Comparison of ENCODE assay signal across 9 cellular contexts in genomic region chr14:23070262-23071129, GRCh38. TPM values are rescaled to one million over a fixed set of nuclear protein-coding genes. Genes with fewer than 3 reads are reported as not detected.
DNase-seq lines count a peak whose midpoint lies in the region; ATAC-seq and TF ChIP-seq lines count a peak whose summit lies in the region.
"Had no signal": no experiment of that assay in that cellular context is flagged by ENCODE, and none has a peak within 500 bp of the region (broad histone marks: within the 10 kb centered on the region; RNA-seq: fewer than 3 reads in every experiment).

No MANE protein-coding gene starts in this region.

- H3K27me3 Mint-ChIP-seq in MCF 10A (ENCODE audit: insufficient read depth, unreplicated experiment), result no peaks in the 10 kb centered on the region

- H3K27ac ChIP-seq in 22Rv1 (peak overlapping the region; percentile 93), HL-60 (replicated peaks) (peak overlapping the region; percentile 73), mucosa of rectum (ENCODE audit: low read depth in 2 of 2, low read length in 2 of 2) (peak overlapping the region in 1 of 2 donors; percentile 49)

- H3K36me3 ChIP-seq in mucosa of rectum (ENCODE audit: control insufficient read depth in 2 of 2, insufficient read depth in 2 of 2, low read length in 2 of 2), result peaks cover 46 to 55% of the 10 kb centered on the region in 2 donors

- no peaks in the 10 kb centered on the region for H3K9me3 Mint-ChIP-seq in MCF 10A (ENCODE audit: unreplicated experiment)

- H3K27me3 ChIP-seq in HL-60 (ENCODE audit: insufficient read depth, poor library complexity, severe bottlenecking) (no peaks in the 10 kb centered on the region), mucosa of rectum (ENCODE audit: control insufficient read depth in 2 of 2, insufficient read depth in 2 of 2, low read length in 2 of 2) (no peaks in the 10 kb centered on the region)

- intact Hi-C loops in MCF 10A (cut with micrococcal nuclease), result no loop called here

- H3K4me1 Mint-ChIP-seq in MCF 10A (ENCODE audit: insufficient read depth, unreplicated experiment), result peaks cover 26% of the 10 kb centered on the region

- peak overlapping the region; percentile 73 to 79 for H3K9ac ChIP-seq in mucosa of rectum (ENCODE audit: low read depth in 1 of 2, low read length in 2 of 2)

- H3K4me3 ChIP-seq in HL-60 (replicated peaks; ENCODE audit: insufficient read depth, low read length) (peak overlapping the region; percentile 78), mucosa of rectum (ENCODE audit: low read length in 2 of 2) (peak overlapping the region; percentile 77 to 91)

- peak overlapping the region; percentile 85 for H3K4me3 Mint-ChIP-seq in MCF 10A (ENCODE audit: unreplicated experiment)

- peak overlapping the region; percentile 88 for H3K27ac Mint-ChIP-seq in MCF 10A (ENCODE audit: low read depth, unreplicated experiment)

- POLR2A ChIA-PET in MCF 10A (lab: Yijun Ruan, JAX), result interaction anchor here (0.6 to 3.2 kb wide), 23 partner anchors 8 to 305 kb away, joined by 3 to 66 read pairs (median 4); partner anchors contain the start of genes ACIN1, AJUBA, C14orf119 and HAUS4

- peaks cover 82% of the 10 kb centered on the region for H3K36me3 Mint-ChIP-seq in MCF 10A (ENCODE audit: insufficient read depth, unreplicated experiment)

- no peak for TF ChIP-seq CTCF in 22Rv1 (IDR thresholded peaks at IDR 0.05)
- TF ChIP-seq CTCF in HL-60 (IDR thresholded peaks at IDR 0.05; ENCODE audit: insufficient read depth, low read length), result no peak
- no peak for TF ChIP-seq CTCF in MCF 10A (IDR thresholded peaks at IDR 0.05; ENCODE audit: unreplicated experiment)

- H3K9me3 ChIP-seq in mucosa of rectum (ENCODE audit: control insufficient read depth in 2 of 2, low read length in 2 of 2), result no peaks in the 10 kb centered on the region

- no TSS peak for BruUV-seq in MCF 10A (replicated peaks; lab: Mats Ljungman, UMichigan)

- no peak for DNase-seq in HL-60 (ENCODE audit: low read depth in 1 of 2, low spot score in 1 of 2)
- DNase-seq in MCF 10A (ENCODE audit: unreplicated experiment), result no peak
- no peak for DNase-seq in DMS 273 treated with DMSO at 0.1 percent for 48 hours (lab: John Stamatoyannopoulos, UW)
- DNase-seq in stimulated activated CD4-positive, alpha-beta T cell treated with anti-CD3 and anti-CD28 coated beads, Interleukin-1b, Interleukin-23, amount 100 ng/mL, for 48 hours, result no peak

- H3K4me1 ChIP-seq in mucosa of rectum (ENCODE audit: control insufficient read depth in 2 of 2, insufficient read depth in 2 of 2, low read length in 2 of 2), result peaks cover 24 to 25% of the 10 kb centered on the region in 2 donors

- ATAC-seq in HG02981 (IDR thresholded peaks at IDR 0.05; ENCODE audit: unreplicated experiment), result no peak
- no peak for ATAC-seq in esophagus mucosa

- CTCF ChIA-PET in MCF 10A (lab: Yijun Ruan, JAX), result interaction anchor here (0.6 to 3.7 kb wide), 29 partner anchors 9 to 1969 kb away, joined by 3 to 27 read pairs (median 4); partner anchors contain the start of genes ACIN1 and C14orf119

RNA-seq across cellular contexts. Expression of gene CDH24, which starts 13.2 kb away (rescaled TPM):
- total RNA-seq in MCF 10A (2022), result 2.6 and 4.9 TPM in 2 replicates
- total RNA-seq in esophagus mucosa, result 3.4 TPM

RNA-seq across cellular contexts. Expression of gene ACIN1, which starts 24.4 kb away (rescaled TPM):
- total RNA-seq in MCF 10A (2022), result 197 and 213 TPM in 2 replicates
- total RNA-seq in esophagus mucosa, result 82.5 TPM

RNA-seq across cellular contexts. Expression of gene C14orf119, which starts 24.8 kb away (rescaled TPM):
- total RNA-seq in MCF 10A (2022), result 39.6 and 54.8 TPM in 2 replicates
- total RNA-seq in esophagus mucosa, result 34.7 TPM

RNA-seq across cellular contexts. Expression of gene PSMB11, which starts 28.5 kb away (rescaled TPM):
- total RNA-seq in MCF 10A (2022) (not detected in 2 replicates), esophagus mucosa (not detected)
- total RNA-seq: T-helper 2 cell treated with Interferon-gamma antibody and Interleukin-4, amounts not matched to agents 100 ng/mL and 5 ng/mL, for 36 hours had no signal

RNA-seq across cellular contexts. Expression of gene CIROP, which starts 34.3 kb away (rescaled TPM):
- not detected in 2 replicates for total RNA-seq in MCF 10A (2022)
- total RNA-seq in esophagus mucosa, result not detected
- total RNA-seq: T-helper 2 cell treated with Interferon-gamma antibody and Interleukin-4, amounts not matched to agents 100 ng/mL and 5 ng/mL, for 36 hours had no signal
